8 cellular contexts compared by ENCODE assay signal in genomic region chr3:38497026-38497425, GRCh38. TPM values are rescaled to one million over a fixed set of nuclear protein-coding genes. Genes with fewer than 3 reads are reported as not detected.
A peak's percentile ranks its signal among the peaks of the same experiment; 100 is the strongest.
DNase-seq lines count a peak whose midpoint lies in the region; ATAC-seq, FAIRE-seq and TF ChIP-seq lines count a peak whose summit lies in the region.

No MANE protein-coding gene starts in this region.

- peak overlapping the region; percentile 99 for H2AFZ ChIP-seq in GM12878 (ENCODE audit: control insufficient read depth, low read depth, low read length)

- no peak for TF ChIP-seq POLR2A in GM12878 (IDR thresholded peaks at IDR 0.05; ENCODE audit: low read depth, low read length)
- no peak for TF ChIP-seq POLR2A in adrenal gland (IDR thresholded peaks at IDR 0.05)

- H3K27ac ChIP-seq in AG04450 (ENCODE audit: low read depth, low read length) (no peak overlapping the region), GM12878 (ENCODE audit: control insufficient read depth, insufficient read depth) (peak overlapping the region; percentile 82; the same call in 1 of the 2 replicates), mesodermal cell (ENCODE audit: low read depth, low read length, severe bottlenecking) (no peak overlapping the region), adrenal gland (peak overlapping the region in 1 of 5 donors; percentile 70)

- WGBS in GM12878 (ENCODE audit: insufficient coverage, insufficient replicate concordance, low lambda C conversion rate, missing lambda C conversion rate), result 11% methylated on average over 4 of the region's 4 CpGs
- no CpG with 5 or more reads among the region's 4 CpGs for WGBS in mesodermal cell (ENCODE audit: insufficient coverage in 2 of 2), 2 experiments
- 31 to 44% (median 36%) methylated on average over 4 of the region's 4 CpGs for WGBS in adrenal gland, 4 donors

- H3K4me1 ChIP-seq in GM12878 (ENCODE audit: control insufficient read depth, insufficient read depth, low read length), result no peaks in the 10 kb centered on the region
- peaks cover 10% of the 10 kb centered on the region for H3K4me1 ChIP-seq in mesodermal cell (ENCODE audit: control insufficient read depth, insufficient read depth, low read length, poor library complexity, severe bottlenecking)
- H3K4me1 ChIP-seq in adrenal gland (replicated peaks in 1 of 2), result peaks cover 5 to 7% of the 10 kb centered on the region in 2 donors

- SMC1A ChIA-PET in GM12878 (lab: Charles Lee; ENCODE audit: uncharacterized antibody, unreplicated experiment), result interaction anchor here (0.7 to 2.3 kb wide), 4 partner anchors 24 to 524 kb away, joined by 3 to 11 read pairs (median 4); no protein-coding TSS in a partner anchor

- TF ChIP-seq RAD21 in GM12878 (IDR thresholded peaks at IDR 0.05; ENCODE audit: insufficient read depth, low read depth, low read length), result no peak

- H3K9ac ChIP-seq in GM12878 (ENCODE audit: control insufficient read depth, insufficient read depth, low read length), result peak overlapping the region; percentile 92

- RAD21 ChIA-PET in GM12878 (lab: Charles Lee; ENCODE audit: unreplicated experiment), result interaction anchor here (0.6 to 1.8 kb wide), 11 partner anchors 10 to 846 kb away, joined by 3 to 10 read pairs (median 4); partner anchors contain the start of gene XYLB

- no peak for TF ChIP-seq CTCF in AG04450 (IDR thresholded peaks at IDR 0.05; ENCODE audit: low read depth, low read length)
- no peak for TF ChIP-seq CTCF in GM12878 (IDR thresholded peaks at IDR 0.05 in 2 of 3, conservative IDR thresholded peaks at IDR 0.05 in 1 of 3; ENCODE audit: control insufficient read depth in 2 of 3, extremely low read depth in 1 of 3, insufficient read depth in 1 of 3, low read depth in 3 of 3, low read length in 3 of 3)
- no peak for TF ChIP-seq CTCF in D721Med (IDR thresholded peaks at IDR 0.05; ENCODE audit: insufficient read depth, missing control alignments)
- no peak for TF ChIP-seq CTCF in adrenal gland (IDR thresholded peaks at IDR 0.05)

- CTCF ChIA-PET in AG04450 (lab: Charles Lee), result interaction anchor here (0.6 to 3.1 kb wide), 31 partner anchors 9 to 1690 kb away, joined by 3 to 35 read pairs (median 7); partner anchors contain the start of genes ACAA1 and XYLB
- CTCF ChIA-PET in GM12878 (lab: Yijun Ruan, JAX), result interaction anchor here (0.6 to 4.5 kb wide), 23 partner anchors 10 to 791 kb away, joined by 3 to 44 read pairs (median 5); partner anchors contain the start of gene XYLB

- intact Hi-C loops in GM12878 (cut with micrococcal nuclease; ENCODE audit: unreplicated experiment), result loop anchor here (10.0 kb wide), 1 partner anchor 158 kb away; no protein-coding TSS in a partner anchor
- intact Hi-C loops in adrenal gland (cut with DNase I), result no loop called here

- POLR2A ChIA-PET in AG04450 (lab: Yijun Ruan, JAX), result interaction anchor here (0.6 to 0.7 kb wide), 5 partner anchors 11 to 581 kb away, joined by 3 to 16 read pairs (median 4); no protein-coding TSS in a partner anchor
- POLR2A ChIA-PET in GM12878 (lab: Charles Lee), result interaction anchor here (0.6 to 1.2 kb wide), 11 partner anchors 10 to 771 kb away, joined by 3 to 7 read pairs (median 3); no protein-coding TSS in a partner anchor

- in situ Hi-C loops in GM12878 (cut with MboI), result no loop called here

- peak overlapping the region; percentile 46 for H3K4me2 ChIP-seq in GM12878 (ENCODE audit: control insufficient read depth, insufficient read depth)

- H4K20me1 ChIP-seq in GM12878 (ENCODE audit: control insufficient read depth, insufficient read depth), result no peaks in the 10 kb centered on the region

- peaks cover 0 to 8% of the 10 kb centered on the region in 2 experiments; a peak in 1 of 4 replicates for H3K36me3 ChIP-seq in GM12878 (ENCODE audit: control insufficient read depth in 2 of 2, insufficient read depth in 2 of 2, low read length in 1 of 2)
- H3K36me3 ChIP-seq in mesodermal cell (ENCODE audit: control insufficient read depth, insufficient read depth, low read length), result peaks cover 13% of the 10 kb centered on the region
- H3K36me3 ChIP-seq in adrenal gland (replicated peaks in 1 of 2), result peaks cover 0 to 14% of the 10 kb centered on the region in 2 donors

- H3K4me3 ChIP-seq in AG04450 (ENCODE audit: low read depth, low read length) (peak overlapping the region; percentile 89), GM12878 (peak overlapping the region; percentile 81), mesodermal cell (ENCODE audit: extremely low read depth, insufficient read depth, low read length, poor library complexity, severe bottlenecking) (peak overlapping the region; percentile 65), adrenal gland (peak overlapping the region in 2 of 4 donors; percentile 46 to 76)

- no TSS peak for BruUV-seq in GM12878 (replicated peaks; lab: Mats Ljungman, UMichigan)

- H3K79me2 ChIP-seq in GM12878 (ENCODE audit: control insufficient read depth, insufficient read depth, low read length), result peaks cover 11% of the 10 kb centered on the region

- H3K27me3 ChIP-seq in AG04450 (ENCODE audit: control insufficient read depth, insufficient read depth, low read length) (no peaks in the 10 kb centered on the region), GM12878 (replicated peaks in 1 of 2; ENCODE audit: control insufficient read depth in 2 of 2, insufficient read depth in 2 of 2, low read length in 1 of 2) (no peaks in the 10 kb centered on the region), adrenal gland (no peaks in the 10 kb centered on the region)

- DNase-seq in AG04450 (ENCODE audit: low read depth, low spot score) (no peak), HS-5 (ENCODE audit: low read depth) (peak; percentile 24), GM12878 (ENCODE audit: low read depth, low spot score) (no peak), D721Med (ENCODE audit: insufficient read length, low spot score) (no peak), adrenal gland (no peak), retina (no peak)

- no peak for TF ChIP-seq EP300 in GM12878 (IDR thresholded peaks at IDR 0.05; ENCODE audit: borderline replicate concordance in 1 of 2, control insufficient read depth in 1 of 2, low read depth in 2 of 2, low read length in 2 of 2)

- FAIRE-seq in GM12878 (lab: Jason Lieb, UNC) (no peak), D721Med (lab: Jason Lieb, UNC) (no peak)

- H3K9me3 ChIP-seq in AG04450 (ENCODE audit: control insufficient read depth, insufficient read depth, low read length) (peaks cover 2% of the 10 kb centered on the region; the same call in 1 of the 2 replicates), GM12878 (replicated peaks; ENCODE audit: control insufficient read depth, insufficient read depth, low read length) (no peaks in the 10 kb centered on the region), mesodermal cell (ENCODE audit: control insufficient read depth, low read length) (no peaks in the 10 kb centered on the region), adrenal gland (replicated peaks in 1 of 3) (no peaks in the 10 kb centered on the region)

- ATAC-seq in GM12878 (no peak), GM21786 (IDR thresholded peaks at IDR 0.05; ENCODE audit: unreplicated experiment) (no peak)

TF ChIP-seq in GM12878, 131 proteins besides CTCF, POLR2A, EP300 and RAD21 (continues in another document):
- TF ChIP-seq CREM (IDR thresholded peaks at IDR 0.05; ENCODE audit: low read depth) (no peak), NBN (IDR thresholded peaks at IDR 0.05) (no peak)

RNA-seq across cellular contexts. Expression of gene EXOG, which starts 0.9 kb away (rescaled TPM):
- polyA plus RNA-seq in AG04450 (2011; rRNA removed) (15.1 and 19.3 TPM in 2 replicates), GM12878 (2011; rRNA removed) (20.7 and 22.1 TPM in 2 replicates), GM12878 (2014; fragmentation: Illumina TruSeq; extraction: Trizol) (18.6 and 24.5 TPM in 2 replicates), GM12878 (2014; fragmentation: Nextera tagmentation; extraction: Ambion mirVana) (1 to 10 TPM; 7.8 to 8.6 TPM), GM12878 (2014; rRNA removed) (20.9 and 22.1 TPM in 2 replicates), GM12878 (2016; fragmentation: Nextera tagmentation; extraction: Ambion mirVana) (10 to 100 TPM; 20.4 to 20.6 TPM), adrenal gland (10 to 100 TPM in 1 of 3 donors, 1 to 10 TPM in 2; 8.3 to 13.6 (median 9.9) TPM)
- polyA minus RNA-seq in AG04450 (2011; rRNA and poly(A)+ RNA removed), result 9.3 and 9.8 TPM in 2 replicates
- 50.0 and 55.9 TPM in 2 replicates for total RNA-seq in GM12878 (2013; cell fraction: nucleolus; rRNA removed)
- total RNA-seq in GM12878 (2014; rRNA removed) (17.3 and 19.4 TPM in 2 replicates), GM12878 (2014; rRNA removed; fragmentation: Illumina TruSeq; extraction: Trizol) (16.9 and 17.0 TPM in 2 replicates), GM12878 (2021) (16.9 and 19.8 TPM in 2 replicates), adrenal gland (10 to 100 TPM in 7 of 8 donors, 1 to 10 TPM in 1; 5.8 to 14.3 (median 11.4) TPM)
- 7.0 TPM for polyA plus RNA-seq in GM12878 (2011; ENCODE audit: low read depth)
- polyA plus RNA-seq in GM12878 (2011; cell fraction: cytosol; rRNA removed), result 10.9 and 12.4 TPM in 2 replicates
- 22.9 and 31.0 TPM in 2 replicates for polyA plus RNA-seq in GM12878 (2011; cell fraction: nucleus; rRNA removed)
- 6.6 and 9.4 TPM in 2 replicates for polyA plus RNA-seq in GM12878 (2012)
- 17.0 and 26.2 TPM in 2 replicates for polyA minus RNA-seq in GM12878 (2011; rRNA and poly(A)+ RNA removed)
- polyA minus RNA-seq in GM12878 (2011; cell fraction: cytosol; rRNA and poly(A)+ RNA removed), result 4.8 and 5.5 TPM in 2 replicates
- 9.8 and 17.5 TPM in 2 replicates for polyA minus RNA-seq in GM12878 (2011; cell fraction: nucleus; rRNA and poly(A)+ RNA removed)
- 7.7 TPM for polyA plus RNA-seq in mesodermal cell (2013, experiment 1 of 2)
- polyA plus RNA-seq in mesodermal cell (2013, experiment 2 of 2), result 8.2 TPM

RNA-seq across cellular contexts. Expression of gene ACVR2B, which starts 43.3 kb away (rescaled TPM):
- polyA plus RNA-seq in AG04450 (2011; rRNA removed) (0.82 and 1.0 TPM in 2 replicates), GM12878 (2011; rRNA removed) (2.9 TPM in 2 replicates), GM12878 (2014; fragmentation: Illumina TruSeq; extraction: Trizol) (0.85 and 1.2 TPM in 2 replicates), GM12878 (2014; fragmentation: Nextera tagmentation; extraction: Ambion mirVana) (under 1 TPM; 0.27 to 0.29 TPM), GM12878 (2014; rRNA removed) (0.70 and 0.87 TPM in 2 replicates), GM12878 (2016; fragmentation: Nextera tagmentation; extraction: Ambion mirVana) (1 to 10 TPM in 1 of 2 experiments, under 1 TPM in 1; 0.76 to 1.2 TPM), adrenal gland (1 to 10 TPM; 1.8 to 5.1 (median 2.3) TPM)
- polyA minus RNA-seq in AG04450 (2011; rRNA and poly(A)+ RNA removed), result 5.3 and 5.5 TPM in 2 replicates
- 32.6 and 35.1 TPM in 2 replicates for total RNA-seq in GM12878 (2013; cell fraction: nucleolus; rRNA removed)
- total RNA-seq in GM12878 (2014; rRNA removed) (1.4 and 1.5 TPM in 2 replicates), GM12878 (2014; rRNA removed; fragmentation: Illumina TruSeq; extraction: Trizol) (1.4 and 1.7 TPM in 2 replicates), GM12878 (2021) (2.4 and 3.2 TPM in 2 replicates), adrenal gland (10 to 100 TPM in 6 of 8 donors, 1 to 10 TPM in 2; 3.6 to 20.2 (median 14.4) TPM)
- polyA plus RNA-seq in GM12878 (2011; ENCODE audit: low read depth), result 0.96 TPM
- polyA plus RNA-seq in GM12878 (2011; cell fraction: cytosol; rRNA removed), result 2.4 and 3.1 TPM in 2 replicates
- 5.1 and 5.4 TPM in 2 replicates for polyA plus RNA-seq in GM12878 (2011; cell fraction: nucleus; rRNA removed)
- polyA plus RNA-seq in GM12878 (2012), result 0.97 and 1.5 TPM in 2 replicates
- polyA minus RNA-seq in GM12878 (2011; rRNA and poly(A)+ RNA removed), result 13.1 and 14.3 TPM in 2 replicates
- polyA minus RNA-seq in GM12878 (2011; cell fraction: cytosol; rRNA and poly(A)+ RNA removed), result 3.2 and 3.6 TPM in 2 replicates
- 6.3 and 10.2 TPM in 2 replicates for polyA minus RNA-seq in GM12878 (2011; cell fraction: nucleus; rRNA and poly(A)+ RNA removed)
- polyA plus RNA-seq in mesodermal cell (2013, experiment 1 of 2), result 28.8 TPM
- 23.4 TPM for polyA plus RNA-seq in mesodermal cell (2013, experiment 2 of 2)
